In the genomic region with DNA sequence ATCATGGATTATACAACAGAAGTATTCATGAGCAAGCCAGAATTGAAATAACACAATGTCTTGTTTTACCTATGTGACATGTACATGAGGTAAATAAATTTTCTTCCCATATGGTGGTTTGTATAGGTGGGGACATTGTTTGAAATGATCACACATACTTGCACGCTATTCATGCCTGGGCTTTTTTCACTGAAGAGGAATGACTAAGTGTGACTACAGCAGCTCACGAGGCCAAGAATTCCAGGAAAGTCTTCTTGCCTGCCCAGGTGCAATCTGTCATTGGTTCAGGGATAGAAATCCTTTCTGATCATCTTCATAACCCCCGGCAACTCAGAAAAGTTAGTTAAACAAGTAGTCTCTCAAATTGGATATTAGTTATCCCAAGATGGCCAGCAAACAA, we compare ENCODE assay signal across 1 cellular context.
TF ChIP-seq lines count a peak whose summit lies in the region.

No MANE protein-coding gene starts in this region.

TF ChIP-seq in HCT116, 20 proteins besides CTCF, POLR2A, EP300 and RAD21:
- TF ChIP-seq, protein P1, sequence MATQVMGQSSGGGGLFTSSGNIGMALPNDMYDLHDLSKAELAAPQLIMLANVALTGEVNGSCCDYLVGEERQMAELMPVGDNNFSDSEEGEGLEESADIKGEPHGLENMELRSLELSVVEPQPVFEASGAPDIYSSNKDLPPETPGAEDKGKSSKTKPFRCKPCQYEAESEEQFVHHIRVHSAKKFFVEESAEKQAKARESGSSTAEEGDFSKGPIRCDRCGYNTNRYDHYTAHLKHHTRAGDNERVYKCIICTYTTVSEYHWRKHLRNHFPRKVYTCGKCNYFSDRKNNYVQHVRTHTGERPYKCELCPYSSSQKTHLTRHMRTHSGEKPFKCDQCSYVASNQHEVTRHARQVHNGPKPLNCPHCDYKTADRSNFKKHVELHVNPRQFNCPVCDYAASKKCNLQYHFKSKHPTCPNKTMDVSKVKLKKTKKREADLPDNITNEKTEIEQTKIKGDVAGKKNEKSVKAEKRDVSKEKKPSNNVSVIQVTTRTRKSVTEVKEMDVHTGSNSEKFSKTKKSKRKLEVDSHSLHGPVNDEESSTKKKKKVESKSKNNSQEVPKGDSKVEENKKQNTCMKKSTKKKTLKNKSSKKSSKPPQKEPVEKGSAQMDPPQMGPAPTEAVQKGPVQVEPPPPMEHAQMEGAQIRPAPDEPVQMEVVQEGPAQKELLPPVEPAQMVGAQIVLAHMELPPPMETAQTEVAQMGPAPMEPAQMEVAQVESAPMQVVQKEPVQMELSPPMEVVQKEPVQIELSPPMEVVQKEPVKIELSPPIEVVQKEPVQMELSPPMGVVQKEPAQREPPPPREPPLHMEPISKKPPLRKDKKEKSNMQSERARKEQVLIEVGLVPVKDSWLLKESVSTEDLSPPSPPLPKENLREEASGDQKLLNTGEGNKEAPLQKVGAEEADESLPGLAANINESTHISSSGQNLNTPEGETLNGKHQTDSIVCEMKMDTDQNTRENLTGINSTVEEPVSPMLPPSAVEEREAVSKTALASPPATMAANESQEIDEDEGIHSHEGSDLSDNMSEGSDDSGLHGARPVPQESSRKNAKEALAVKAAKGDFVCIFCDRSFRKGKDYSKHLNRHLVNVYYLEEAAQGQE (IDR thresholded peaks at IDR 0.05; ENCODE audit: low read depth) = no peak
- peak; percentile 16; the same call in 1 of the 2 replicates for TF ChIP-seq SP1 (IDR thresholded peaks at IDR 0.05; ENCODE audit: low read depth)
- peak; percentile 33; the same call in 1 of the 2 replicates for TF ChIP-seq JUND (IDR thresholded peaks at IDR 0.05)
- TF ChIP-seq ZFX (IDR thresholded peaks at IDR 0.05) = no peak
- TF ChIP-seq EZH2 (IDR thresholded peaks at IDR 0.05) = no peak
- no peak for TF ChIP-seq SRF (IDR thresholded peaks at IDR 0.05; ENCODE audit: low read depth)
- TF ChIP-seq ELF1 (IDR thresholded peaks at IDR 0.05; ENCODE audit: borderline replicate concordance, low read depth) = no peak
- TF ChIP-seq, protein P2, sequence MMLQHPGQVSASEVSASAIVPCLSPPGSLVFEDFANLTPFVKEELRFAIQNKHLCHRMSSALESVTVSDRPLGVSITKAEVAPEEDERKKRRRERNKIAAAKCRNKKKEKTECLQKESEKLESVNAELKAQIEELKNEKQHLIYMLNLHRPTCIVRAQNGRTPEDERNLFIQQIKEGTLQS (IDR thresholded peaks at IDR 0.05) = no peak
- TF ChIP-seq POLR2AphosphoS5 (IDR thresholded peaks at IDR 0.05; ENCODE audit: low read depth, low read length) = 0 out of 2 replicates have a peak, but pooled peaks have one; percentile 16
- no peak for TF ChIP-seq SIN3A (IDR thresholded peaks at IDR 0.05; ENCODE audit: low read depth)
- no peak for TF ChIP-seq ZNF274 (IDR thresholded peaks at IDR 0.05; ENCODE audit: low read depth, low read length)
- TF ChIP-seq, protein P3, sequence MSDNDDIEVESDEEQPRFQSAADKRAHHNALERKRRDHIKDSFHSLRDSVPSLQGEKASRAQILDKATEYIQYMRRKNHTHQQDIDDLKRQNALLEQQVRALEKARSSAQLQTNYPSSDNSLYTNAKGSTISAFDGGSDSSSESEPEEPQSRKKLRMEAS (IDR thresholded peaks at IDR 0.05) = peak; percentile 81
- TF ChIP-seq CBX3 (IDR thresholded peaks at IDR 0.05; ENCODE audit: low read depth) = no peak
- TF ChIP-seq EZH2phosphoT487 (IDR thresholded peaks at IDR 0.05; ENCODE audit: borderline replicate concordance) = no peak
- TF ChIP-seq EGR1 (IDR thresholded peaks at IDR 0.05; ENCODE audit: low read depth) = no peak
- TF ChIP-seq YY1 (IDR thresholded peaks at IDR 0.05; ENCODE audit: extremely low read depth, insufficient replicate concordance, low read depth, low read length) = no peak
- TF ChIP-seq FOSL1 (IDR thresholded peaks at IDR 0.05; ENCODE audit: low read depth) = peak; percentile 61
- TF ChIP-seq TCF7L2 (IDR thresholded peaks at IDR 0.05; ENCODE audit: borderline replicate concordance, extremely low read depth, insufficient read depth, insufficient read length) = no peak
- TF ChIP-seq CEBPB (IDR thresholded peaks at IDR 0.05; ENCODE audit: low read depth) = no peak
